Comparison of ENCODE assay signal across 8 cellular contexts in the genomic region with DNA sequence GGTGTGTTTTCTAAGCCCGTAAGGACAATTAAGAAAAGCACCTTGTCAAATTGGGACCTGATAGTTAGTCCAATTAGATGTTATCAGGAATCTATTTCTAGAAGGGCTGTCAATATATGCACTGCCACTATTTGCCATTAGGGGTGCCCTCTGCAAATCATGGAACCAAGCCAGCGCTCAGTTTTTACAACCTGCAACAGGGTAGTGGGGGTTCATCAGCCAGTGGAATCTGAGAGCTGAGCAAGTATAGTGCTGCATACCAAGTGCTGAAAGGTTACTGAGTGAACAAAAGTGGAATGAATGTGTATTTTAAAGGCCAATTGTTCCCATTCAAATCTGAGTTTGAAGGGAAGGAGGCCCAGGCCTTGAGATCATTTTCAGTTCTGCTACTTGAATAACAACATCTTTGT.
DNase-seq lines count a peak whose midpoint lies in the region; TF ChIP-seq lines count a peak whose summit lies in the region.

No MANE protein-coding gene starts in this region.

- TF ChIP-seq CTCF in brain microvascular endothelial cell (IDR thresholded peaks at IDR 0.05; ENCODE audit: low read depth, low read length, missing control alignments), result peak; percentile 77

- H3K4me3 ChIP-seq in brain microvascular endothelial cell (ENCODE audit: low read depth, low read length), result no peak overlapping the region

- H3K27me3 ChIP-seq in brain microvascular endothelial cell (replicated peaks), result no peaks in the 10 kb centered on the region

- DNase-seq in activated CD8-positive, alpha-beta memory T cell treated with anti-CD3 and anti-CD28 coated beads for 24 hours, result peak; percentile 59
- DNase-seq in activated CD8-positive, alpha-beta memory T cell treated with anti-CD3 and anti-CD28 coated beads, Interleukin-2, amount 50 U/mL, for 48 hours, result no peak
- DNase-seq in HuH-7 (ENCODE audit: low spot score) (peak; percentile 68), SW 1271 (lab: John Stamatoyannopoulos, UW) (peak; percentile 29 to 44), brain microvascular endothelial cell (peak; percentile 51), kidney tubule cell (ENCODE audit: low spot score) (peak; percentile 59), substantia nigra (lab: John Stamatoyannopoulos, UW) (peak in 45 of 49 donors; percentile 2 to 76 (median 43)), NCI-H2107 treated with DMSO at 0.1 percent for 48 hours (lab: John Stamatoyannopoulos, UW; ENCODE audit: unreplicated experiment) (no peak)

- H3K27ac ChIP-seq in brain microvascular endothelial cell, result no peak overlapping the region
- peak overlapping the region; percentile 52 for H3K27ac ChIP-seq in substantia nigra (ENCODE audit: low read depth, low read length, poor library complexity, severe bottlenecking)

- in situ Hi-C loops in brain microvascular endothelial cell (cut with HindIII; ENCODE audit: low pct_ligation_motif_present, low sequenced_read_pairs), result no loop called here

- H3K36me3 ChIP-seq in brain microvascular endothelial cell (replicated peaks), result no peaks in the 10 kb centered on the region

Comparison
In these comparisons a context has a peak if more than half of its experiments do, and no peak if none do; other contexts are left out.
1. DNase-seq: peak in activated CD8-positive, alpha-beta memory T cell treated with anti-CD3 and anti-CD28 coated beads for 24 hours (single experiment), HuH-7 (single experiment), SW 1271 (2 of 2), brain microvascular endothelial cell (single experiment), kidney tubule cell (single experiment) and substantia nigra (45 of 49); none in activated CD8-positive, alpha-beta memory T cell treated with anti-CD3 and anti-CD28 coated beads, Interleukin-2, amount 50 U/mL, for 48 hours (single experiment) and NCI-H2107 treated with DMSO at 0.1 percent for 48 hours (single experiment).